In the genomic region with DNA sequence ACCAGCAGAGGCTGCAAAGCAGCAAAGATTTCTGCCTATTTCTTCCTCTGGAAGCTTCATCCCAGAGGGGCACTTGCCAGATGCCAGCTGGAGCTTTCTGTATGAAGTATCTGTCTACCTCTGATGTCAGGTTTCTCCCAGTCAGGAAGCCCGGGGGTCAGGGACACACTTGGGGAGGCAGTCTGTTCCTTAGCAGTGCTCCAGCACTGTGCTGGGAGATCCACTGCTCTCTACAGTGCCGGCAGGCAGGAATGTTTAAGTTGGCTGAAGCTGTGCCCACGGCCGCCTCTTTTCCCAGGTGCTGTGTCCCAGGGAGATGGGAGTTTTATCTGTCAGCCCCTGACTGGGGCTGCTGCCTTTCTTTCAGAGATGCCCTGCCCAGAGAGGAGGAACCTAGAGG, we compare ENCODE assay signal across 22 cellular contexts.
"Had no signal": no experiment of that assay in that cellular context is flagged by ENCODE, and none has a peak within 500 bp of the region (broad histone marks: within the 10 kb centered on the region; RNA-seq: fewer than 3 reads in every experiment).

No MANE protein-coding gene starts in this region.

- H2AFZ ChIP-seq: hepatocyte had no signal

- H3K4me3 ChIP-seq: colonic mucosa, esophagus muscularis mucosa, gastroesophageal sphincter, heart left ventricle, hepatocyte, left lung, lower lobe of right lung, mucosa of descending colon had no signal

- H3K4me1 Mint-ChIP-seq: immature natural killer cell, mesothelial cell of epicardium had no signal

- FAIRE-seq: endothelial cell of umbilical vein, frontal cortex had no signal

- ATAC-seq: effector memory CD8-positive, alpha-beta T cell; foreskin keratinocyte; gastroesophageal sphincter; heart left ventricle; left cardiac atrium; left lung; left ventricle myocardium superior; lower lobe of right lung; mucosa of descending colon had no signal

- H3K27me3 Mint-ChIP-seq: dendritic cell treated with granulocyte-macrophage colony-stimulating factor and Interleukin-4, amounts not matched to agents 40 ng/mL and 50 ng/mL, for 4 days; effector memory CD8-positive, alpha-beta T cell had no signal

- H3K4me3 Mint-ChIP-seq: dendritic cell treated with granulocyte-macrophage colony-stimulating factor and Interleukin-4, amounts not matched to agents 40 ng/mL and 50 ng/mL, for 4 days; effector memory CD8-positive, alpha-beta T cell; immature natural killer cell; mesothelial cell of epicardium had no signal

- H3K4me1 ChIP-seq: colonic mucosa, esophagus muscularis mucosa, foreskin keratinocyte, gastroesophageal sphincter, heart left ventricle, left lung, lower lobe of right lung had no signal

- H3K27ac ChIP-seq: colonic mucosa, esophagus muscularis mucosa, foreskin keratinocyte, gastroesophageal sphincter, heart left ventricle, hepatocyte, left lung, lower lobe of right lung had no signal

- DNase-seq: colonic mucosa; cortex of kidney; effector CD8-positive, alpha-beta T cell; effector memory CD8-positive, alpha-beta T cell; foreskin keratinocyte; heart left ventricle; hypothalamus; immature natural killer cell; islet precursor cell; left cardiac atrium; left ventricle myocardium superior; lower lobe of right lung; mesenchymal stem cell; mucosa of descending colon had no signal

- H3K4me2 ChIP-seq: hepatocyte had no signal

- H3K27ac Mint-ChIP-seq: dendritic cell treated with granulocyte-macrophage colony-stimulating factor and Interleukin-4, amounts not matched to agents 40 ng/mL and 50 ng/mL, for 4 days; effector memory CD8-positive, alpha-beta T cell; immature natural killer cell; mesothelial cell of epicardium had no signal

- H3K9me3 ChIP-seq: colonic mucosa, esophagus muscularis mucosa, gastroesophageal sphincter, lower lobe of right lung had no signal

- H3K27me3 ChIP-seq: colonic mucosa, esophagus muscularis mucosa, foreskin keratinocyte, gastroesophageal sphincter, hepatocyte, left lung had no signal

- H3K36me3 ChIP-seq: colonic mucosa, esophagus muscularis mucosa, gastroesophageal sphincter, heart left ventricle, left lung, lower lobe of right lung had no signal

- H3K36me3 Mint-ChIP-seq: mesothelial cell of epicardium had no signal

- H3K79me2 ChIP-seq: hepatocyte had no signal
